Comparison of ENCODE assay signal across 28 cellular contexts in genomic region chr11:7492253-7492652, GRCh38. TPM values are rescaled to one million over a fixed set of nuclear protein-coding genes. Genes with fewer than 3 reads are reported as not detected.
"Had no signal": no experiment of that assay in that cellular context is flagged by ENCODE, and none has a peak within 500 bp of the region (broad histone marks: within the 10 kb centered on the region; RNA-seq: fewer than 3 reads in every experiment).

No MANE protein-coding gene starts in this region.

- FAIRE-seq: TTC549 had no signal

- H3K27me3 ChIP-seq: ascending aorta, cardiac muscle cell, MG63, Peyer's patch had no signal

- H3K4me3 ChIP-seq: ascending aorta, cardiac muscle cell, MG63, Peyer's patch had no signal

- H3K9me3 ChIP-seq: ascending aorta, MG63, Peyer's patch had no signal

- H3K27ac ChIP-seq: ascending aorta, cardiac muscle cell, Peyer's patch had no signal

- DNase-seq: activated CD4-positive, alpha-beta T cell treated with anti-CD3 and anti-CD28 coated beads for 36 hours; activated CD4-positive, alpha-beta T cell treated with anti-CD3 and anti-CD28 coated beads, Interleukin-2, amount 10 ng/mL, durations not matched to agents 7 days and 5 days; activated CD4-positive, alpha-beta T cell treated with anti-CD3 and anti-CD28 coated beads, Interleukin-2, amount 50 U/mL, for 48 hours; activated CD8-positive, alpha-beta T cell treated with anti-CD3 and anti-CD28 coated beads, Interleukin-2, amount 10 ng/mL, durations not matched to agents 7 days and 5 days; activated gamma-delta T cell; activated naive CD4-positive, alpha-beta T cell treated with Interleukin-2 at 50 U/mL for 16 hours; activated naive CD8-positive, alpha-beta T cell treated with anti-CD3 and anti-CD28 coated beads, Interleukin-2, amount 10 ng/mL, durations not matched to agents 7 days and 5 days; activated T-cell treated with anti-CD3 and anti-CD28 coated beads, Interleukin-2, amount 50 U/mL, for 24 hours; amygdala; Kasumi-1; KG1; MG63; MV-4-11; NCI-H1092; NCI-H1436 treated with DMSO at 0.1 percent for 48 hours; NCI-H1694 treated with DMSO at 0.1 percent for 48 hours; NCI-H2029; NCI-H345; NCI-H524 treated with DMSO at 0.1 percent for 48 hours; NK-92 treated with Interleukin-12 subunit alpha and Interleukin-12 subunit beta, amount 100 ng/mL, for 24 hours; PC-3; Peyer's patch; RPMI8226 had no signal

- H3K36me3 ChIP-seq: ascending aorta, cardiac muscle cell, MG63, Peyer's patch had no signal

- H3K4me1 ChIP-seq: ascending aorta had no signal

RNA-seq across cellular contexts. Expression of gene OLFML1, which starts 6.9 kb away (rescaled TPM):
- total RNA-seq: activated CD4-positive, alpha-beta T cell treated with anti-CD3 and anti-CD28 coated beads for 36 hours; activated CD4-positive, alpha-beta T cell treated with anti-CD3 and anti-CD28 coated beads, Interleukin-2, amount 10 ng/mL, durations not matched to agents 7 days and 5 days; activated CD8-positive, alpha-beta T cell treated with anti-CD3 and anti-CD28 coated beads, Interleukin-2, amount 10 ng/mL, durations not matched to agents 7 days and 5 days; activated naive CD8-positive, alpha-beta T cell treated with anti-CD3 and anti-CD28 coated beads, Interleukin-2, amount 10 ng/mL, durations not matched to agents 7 days and 5 days; activated T-helper 2 cell treated with anti-CD3 and anti-CD28 coated beads, Interferon-gamma antibody, Interleukin-2, Interleukin-4, amounts not matched to agents 10 μg/mL and 5 μg/mL and 100 μg/mL, durations not matched to agents 14 hours and 24 hours and 36 hours; PC-3; WTC11 had no signal
